ENCODE assay signal across 8 cellular contexts in genomic region chr3:156676467-156677119, GRCh38. TPM values are rescaled to one million over a fixed set of nuclear protein-coding genes. Genes with fewer than 3 reads are reported as not detected.
DNase-seq lines count a peak whose midpoint lies in the region; ATAC-seq and TF ChIP-seq lines count a peak whose summit lies in the region.

No MANE protein-coding gene starts in this region.

- TF ChIP-seq POLR2A in esophagus muscularis mucosa (IDR thresholded peaks at IDR 0.05; ENCODE audit: low read depth) (no peak), gastrocnemius medialis (IDR thresholded peaks at IDR 0.05) (no peak)

- in situ Hi-C loops in gastrocnemius medialis (cut with MboI; ENCODE audit: low sequenced_read_pairs in 4 of 4) = loop anchor here in 3 of 4 donors (5.0 to 25.0 kb wide), 4 partner anchors 138 to 458 kb away; no protein-coding TSS in a partner anchor

- TF ChIP-seq CTCF in esophagus muscularis mucosa (IDR thresholded peaks at IDR 0.05) (no peak), gastrocnemius medialis (IDR thresholded peaks at IDR 0.05 in 4 of 5, conservative IDR thresholded peaks at IDR 0.05 in 1 of 5) (no peak)

- H3K27me3 ChIP-seq in esophagus muscularis mucosa (no peaks in the 10 kb centered on the region), gastrocnemius medialis (no peaks in the 10 kb centered on the region)

- peaks cover 0 to 29% (median 10%) of the 10 kb centered on the region in 4 donors for H3K36me3 ChIP-seq in esophagus muscularis mucosa
- peaks cover 2 to 12% of the 10 kb centered on the region in 2 donors for H3K36me3 ChIP-seq in gastrocnemius medialis

- peak overlapping the region in 3 of 4 donors; percentile 92 to 98 (median 97) for H3K27ac ChIP-seq in esophagus muscularis mucosa (replicated peaks in 1 of 4)
- peak overlapping the region; percentile 95 to 100 (median 98) for H3K27ac ChIP-seq in gastrocnemius medialis

- TF ChIP-seq EP300 in esophagus muscularis mucosa (IDR thresholded peaks at IDR 0.05) = no peak

- peaks cover 24 to 64% (median 55%) of the 10 kb centered on the region in 4 donors for H3K4me1 ChIP-seq in esophagus muscularis mucosa
- H3K4me1 ChIP-seq in gastrocnemius medialis = peaks cover 51 to 58% of the 10 kb centered on the region in 2 donors

- DNase-seq in DMS153 (lab: John Stamatoyannopoulos, UW) (peak; percentile 35), DMS153 treated with DMSO at 0.1 percent for 48 hours (lab: John Stamatoyannopoulos, UW; ENCODE audit: unreplicated experiment) (no peak), RKO (ENCODE audit: low spot score) (peak; percentile 78), esophagus muscularis mucosa (ENCODE audit: extremely low spot score) (no peak), gastrocnemius medialis (no peak), Kasumi-1 (lab: John Stamatoyannopoulos, UW) (no peak), NCI-H345 treated with DMSO at 0.1 percent for 48 hours (lab: John Stamatoyannopoulos, UW; ENCODE audit: unreplicated experiment) (no peak)

- intact Hi-C loops in esophagus muscularis mucosa (cut with DNase I) (loop anchor here (5.0 kb wide), 1 partner anchor 461 kb away; no protein-coding TSS in a partner anchor), gastrocnemius medialis (cut with DNase I; ENCODE audit: low total_unique reads) (loop anchor here (5.0 to 10.0 kb wide), 3 partner anchors 486 to 822 kb away; partner anchors contain the start of genes CCNL1 and SLC33A1)

- WGBS in esophagus muscularis mucosa = 64% methylated on average over 4 of the region's 4 CpGs

- no peaks in the 10 kb centered on the region for H3K9me3 ChIP-seq in esophagus muscularis mucosa
- H3K9me3 ChIP-seq in gastrocnemius medialis = no peaks in the 10 kb centered on the region

- ATAC-seq in gastrocnemius medialis (no peak), HG03571 (IDR thresholded peaks at IDR 0.05; ENCODE audit: unreplicated experiment) (no peak)

- H3K4me3 ChIP-seq in esophagus muscularis mucosa (peak overlapping the region; percentile 79 to 96 (median 86)), gastrocnemius medialis (peak overlapping the region; percentile 77 to 92 (median 91))

RNA-seq across cellular contexts. Expression of gene TIPARP, which starts 2.2 kb away (rescaled TPM):
- total RNA-seq in esophagus muscularis mucosa = 10 to 100 TPM; 61.9 to 94.8 (median 78.5) TPM
- 10 to 100 TPM; 16.0 to 50.2 (median 31.7) TPM for total RNA-seq in gastrocnemius medialis

Comparison
In these comparisons a context has a peak if more than half of its experiments do, and no peak if none do; other contexts are left out.
1. DNase-seq: peak in DMS153 (single experiment) and RKO (single experiment); none in DMS153 treated with DMSO at 0.1 percent for 48 hours (single experiment), esophagus muscularis mucosa (single experiment), gastrocnemius medialis (0 of 2), Kasumi-1 (0 of 2) and NCI-H345 treated with DMSO at 0.1 percent for 48 hours (single experiment).